In the genomic region with DNA sequence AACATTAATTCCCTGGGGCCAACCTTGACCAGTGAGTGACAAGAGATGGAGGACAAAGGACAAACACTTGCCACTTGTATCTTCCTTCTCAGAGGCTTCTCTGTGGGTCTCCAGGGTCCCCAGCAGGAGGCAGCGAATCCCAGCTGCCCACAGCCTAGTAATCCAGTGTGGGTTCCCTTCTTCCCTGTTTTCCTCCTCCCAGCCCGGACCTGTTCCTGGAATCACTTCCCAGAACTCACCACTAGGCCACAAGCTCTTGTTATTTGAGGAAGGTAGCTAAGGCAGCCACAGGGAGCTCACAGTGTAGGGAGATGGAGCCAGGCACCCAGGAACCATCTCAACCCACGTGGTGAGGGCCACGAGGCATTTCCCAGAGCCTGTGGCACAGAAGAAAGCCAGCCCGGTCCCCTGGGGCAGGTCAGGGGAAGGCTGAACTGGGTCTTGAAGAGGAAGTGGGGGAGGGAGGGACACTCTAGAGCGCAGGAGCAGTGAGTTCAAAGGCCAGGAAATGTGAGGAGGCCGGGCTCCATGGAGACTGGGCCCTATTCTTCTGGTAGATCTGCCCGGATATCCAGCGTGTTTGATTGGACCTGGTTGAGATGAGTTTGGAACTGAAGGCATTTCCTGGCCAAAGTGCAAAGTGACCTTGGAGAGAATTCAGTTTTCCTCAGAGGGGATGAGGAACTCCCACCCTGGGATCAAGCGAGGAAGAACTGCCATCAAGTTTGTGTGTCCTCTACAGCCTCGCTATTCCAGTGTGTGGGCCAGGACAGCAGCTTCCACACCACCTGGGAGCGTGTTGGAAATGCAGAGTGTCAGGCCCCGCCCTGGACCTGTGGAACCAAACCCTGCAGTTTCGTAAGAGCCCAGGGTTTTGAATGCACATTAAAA, we compare ENCODE assay signal across 9 cellular contexts. TPM values are rescaled to one million over a fixed set of nuclear protein-coding genes. Genes with fewer than 3 reads are reported as not detected.
DNase-seq lines count a peak whose midpoint lies in the region; ATAC-seq, FAIRE-seq and TF ChIP-seq lines count a peak whose summit lies in the region.
"Had no signal": no experiment of that assay in that cellular context is flagged by ENCODE, and none has a peak within 500 bp of the region (broad histone marks: within the 10 kb centered on the region; RNA-seq: fewer than 3 reads in every experiment).

No MANE protein-coding gene starts in this region.

- TF ChIP-seq RAD21 in A549 (conservative IDR thresholded peaks at IDR 0.05 in 1 of 2, IDR thresholded peaks at IDR 0.05 in 1 of 2) = no peak

- no peak for TF ChIP-seq EP300 in A549 (IDR thresholded peaks at IDR 0.05)

- H3K4me1 ChIP-seq in A549 (no peaks in the 10 kb centered on the region), heart left ventricle (peaks cover 0 to 14% (median 9%) of the 10 kb centered on the region in 12 donors)
- H3K4me1 ChIP-seq: uterus had no signal

- no peaks in the 10 kb centered on the region for H3K36me3 ChIP-seq in heart left ventricle
- H3K36me3 ChIP-seq: uterus had no signal

- DNase-seq in A549 (ENCODE audit: low read depth in 1 of 2, low spot score in 1 of 2) (peak in 1 of 2 experiments; percentile 23), GM18507 (ENCODE audit: extremely low spot score, insufficient read length, low read depth) (peak; percentile 44), heart left ventricle (peak; percentile 58 to 75 (median 70)), NCI-H146 (lab: John Stamatoyannopoulos, UW) (no peak), urothelium cell line (ENCODE audit: low spot score) (no peak), OCI-M1 (lab: John Stamatoyannopoulos, UW) (no peak), anterior cingulate cortex (lab: John Stamatoyannopoulos, UW) (no peak)

- POLR2A ChIA-PET in A549 (lab: Yijun Ruan, JAX) = no interaction called here

- 85% methylated on average over 10 of the region's 14 CpGs for WGBS in A549 (ENCODE audit: missing lambda C conversion rate)
- 49 to 56% (median 53%) methylated on average over 14 of the region's 14 CpGs for WGBS in heart left ventricle, 4 donors

- H3K27me3 ChIP-seq in heart left ventricle = no peaks in the 10 kb centered on the region
- H3K27me3 ChIP-seq: uterus had no signal

- TF ChIP-seq CTCF in A549 (IDR thresholded peaks at IDR 0.05) (no peak), WI38 (IDR thresholded peaks at IDR 0.05; ENCODE audit: low read depth, low read length) (peak; percentile 34), heart left ventricle (IDR thresholded peaks at IDR 0.05) (peak in 4 of 12 donors; percentile 8 to 20 (median 18))

- H3K9me3 ChIP-seq in A549 = no peaks in the 10 kb centered on the region; the same call in 2 of the 3 replicates
- peaks cover 0 to 4% (median 0%) of the 10 kb centered on the region in 12 donors for H3K9me3 ChIP-seq in heart left ventricle
- H3K9me3 ChIP-seq: uterus had no signal

- peak; percentile 50 to 71; a peak in 5 of 6 replicates for ATAC-seq in A549
- ATAC-seq in heart left ventricle = peak; percentile 64 to 95 (median 84)

- H3K27ac ChIP-seq in A549 (no peak overlapping the region), heart left ventricle (peak overlapping the region in 11 of 12 donors; percentile 4 to 62 (median 57))
- H3K27ac ChIP-seq: uterus had no signal

- TF ChIP-seq POLR2A in A549 (IDR thresholded peaks at IDR 0.05; ENCODE audit: low read length) = no peak
- no peak for TF ChIP-seq POLR2A in heart left ventricle (IDR thresholded peaks at IDR 0.05)

- H3K4me2 ChIP-seq in A549 = no peak overlapping the region

- intact Hi-C loops in heart left ventricle (cut with DNase I) = no loop called here

- H3K4me3 ChIP-seq in A549 = no peak overlapping the region
- no peak overlapping the region for H3K4me3 ChIP-seq in WI38 (ENCODE audit: low read depth, low read length)
- no peak overlapping the region for H3K4me3 ChIP-seq in heart left ventricle
- H3K4me3 ChIP-seq: uterus had no signal

- FAIRE-seq in A549 (lab: Jason Lieb, UNC) = no peak
- FAIRE-seq in GM18507 (lab: Jason Lieb, UNC) = peak; percentile 65
- FAIRE-seq in urothelium cell line (lab: Jason Lieb, UNC) = no peak

- CTCF ChIA-PET in A549 (lab: Yijun Ruan, JAX) = interaction anchor here (0.8 to 1.4 kb wide), 2 partner anchors 134 to 158 kb away, joined by 3 read pairs; no protein-coding TSS in a partner anchor

TF ChIP-seq in A549, 52 proteins besides CTCF, POLR2A, EP300 and RAD21 (continues in another document):
- TF ChIP-seq JUN (IDR thresholded peaks at IDR 0.05) = no peak
- TF ChIP-seq HDAC2 (IDR thresholded peaks at IDR 0.05) = no peak
- TF ChIP-seq, protein P1, sequence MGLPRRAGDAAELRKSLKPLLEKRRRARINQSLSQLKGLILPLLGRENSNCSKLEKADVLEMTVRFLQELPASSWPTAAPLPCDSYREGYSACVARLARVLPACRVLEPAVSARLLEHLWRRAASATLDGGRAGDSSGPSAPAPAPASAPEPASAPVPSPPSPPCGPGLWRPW (IDR thresholded peaks at IDR 0.05) = no peak
- no peak for TF ChIP-seq CHD4 (IDR thresholded peaks at IDR 0.05; ENCODE audit: borderline replicate concordance)
- TF ChIP-seq, protein P2, sequence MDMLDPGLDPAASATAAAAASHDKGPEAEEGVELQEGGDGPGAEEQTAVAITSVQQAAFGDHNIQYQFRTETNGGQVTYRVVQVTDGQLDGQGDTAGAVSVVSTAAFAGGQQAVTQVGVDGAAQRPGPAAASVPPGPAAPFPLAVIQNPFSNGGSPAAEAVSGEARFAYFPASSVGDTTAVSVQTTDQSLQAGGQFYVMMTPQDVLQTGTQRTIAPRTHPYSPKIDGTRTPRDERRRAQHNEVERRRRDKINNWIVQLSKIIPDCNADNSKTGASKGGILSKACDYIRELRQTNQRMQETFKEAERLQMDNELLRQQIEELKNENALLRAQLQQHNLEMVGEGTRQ (IDR thresholded peaks at IDR 0.05) = no peak
- TF ChIP-seq TP53 (CRISPR knock-in tag; IDR thresholded peaks at IDR 0.05) = no peak
- TF ChIP-seq POLR2AphosphoS2 (conservative IDR thresholded peaks at IDR 0.05; ENCODE audit: low read length) = no peak
- TF ChIP-seq, protein P3, sequence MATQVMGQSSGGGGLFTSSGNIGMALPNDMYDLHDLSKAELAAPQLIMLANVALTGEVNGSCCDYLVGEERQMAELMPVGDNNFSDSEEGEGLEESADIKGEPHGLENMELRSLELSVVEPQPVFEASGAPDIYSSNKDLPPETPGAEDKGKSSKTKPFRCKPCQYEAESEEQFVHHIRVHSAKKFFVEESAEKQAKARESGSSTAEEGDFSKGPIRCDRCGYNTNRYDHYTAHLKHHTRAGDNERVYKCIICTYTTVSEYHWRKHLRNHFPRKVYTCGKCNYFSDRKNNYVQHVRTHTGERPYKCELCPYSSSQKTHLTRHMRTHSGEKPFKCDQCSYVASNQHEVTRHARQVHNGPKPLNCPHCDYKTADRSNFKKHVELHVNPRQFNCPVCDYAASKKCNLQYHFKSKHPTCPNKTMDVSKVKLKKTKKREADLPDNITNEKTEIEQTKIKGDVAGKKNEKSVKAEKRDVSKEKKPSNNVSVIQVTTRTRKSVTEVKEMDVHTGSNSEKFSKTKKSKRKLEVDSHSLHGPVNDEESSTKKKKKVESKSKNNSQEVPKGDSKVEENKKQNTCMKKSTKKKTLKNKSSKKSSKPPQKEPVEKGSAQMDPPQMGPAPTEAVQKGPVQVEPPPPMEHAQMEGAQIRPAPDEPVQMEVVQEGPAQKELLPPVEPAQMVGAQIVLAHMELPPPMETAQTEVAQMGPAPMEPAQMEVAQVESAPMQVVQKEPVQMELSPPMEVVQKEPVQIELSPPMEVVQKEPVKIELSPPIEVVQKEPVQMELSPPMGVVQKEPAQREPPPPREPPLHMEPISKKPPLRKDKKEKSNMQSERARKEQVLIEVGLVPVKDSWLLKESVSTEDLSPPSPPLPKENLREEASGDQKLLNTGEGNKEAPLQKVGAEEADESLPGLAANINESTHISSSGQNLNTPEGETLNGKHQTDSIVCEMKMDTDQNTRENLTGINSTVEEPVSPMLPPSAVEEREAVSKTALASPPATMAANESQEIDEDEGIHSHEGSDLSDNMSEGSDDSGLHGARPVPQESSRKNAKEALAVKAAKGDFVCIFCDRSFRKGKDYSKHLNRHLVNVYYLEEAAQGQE (IDR thresholded peaks at IDR 0.05) = no peak
- TF ChIP-seq CEBPB (IDR thresholded peaks at IDR 0.05) = no peak
- TF ChIP-seq HOXB5 (CRISPR knock-in tag; IDR thresholded peaks at IDR 0.05) = no peak
- no peak for TF ChIP-seq FOSL2 (IDR thresholded peaks at IDR 0.05)
- TF ChIP-seq FOSL2 (CRISPR knock-in tag; IDR thresholded peaks at IDR 0.05) = no peak
- no peak for TF ChIP-seq NPAS2 (CRISPR knock-in tag; IDR thresholded peaks at IDR 0.05; ENCODE audit: borderline replicate concordance)
- no peak for TF ChIP-seq MAZ (IDR thresholded peaks at IDR 0.05; ENCODE audit: borderline replicate concordance, low read depth, low read length)
- no peak for TF ChIP-seq RFX5 (IDR thresholded peaks at IDR 0.05)
- no peak for TF ChIP-seq NFE2L2 (conservative IDR thresholded peaks at IDR 0.05; ENCODE audit: low read length)
- TF ChIP-seq CHD2 (IDR thresholded peaks at IDR 0.05; ENCODE audit: low read length, partially characterized antibody) = no peak
- TF ChIP-seq, protein P4, sequence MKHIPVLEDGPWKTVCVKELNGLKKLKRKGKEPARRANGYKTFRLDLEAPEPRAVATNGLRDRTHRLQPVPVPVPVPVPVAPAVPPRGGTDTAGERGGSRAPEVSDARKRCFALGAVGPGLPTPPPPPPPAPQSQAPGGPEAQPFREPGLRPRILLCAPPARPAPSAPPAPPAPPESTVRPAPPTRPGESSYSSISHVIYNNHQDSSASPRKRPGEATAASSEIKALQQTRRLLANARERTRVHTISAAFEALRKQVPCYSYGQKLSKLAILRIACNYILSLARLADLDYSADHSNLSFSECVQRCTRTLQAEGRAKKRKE (CRISPR knock-in tag; IDR thresholded peaks at IDR 0.05; ENCODE audit: low read depth) = no peak

RNA-seq across cellular contexts. Expression of a gene that starts 20.3 kb away (rescaled TPM):
- polyA plus RNA-seq in A549 (2011; rRNA removed) (13.5 and 17.4 TPM in 2 replicates), A549 (2017; fragmentation: RNase III; extraction: RNeasy Plus Mini Kit Qiagen cat#74134 plus additional on column Dnase treatment) (6.9 to 7.1 TPM (median 7.0 TPM) in 3 replicates), heart left ventricle (1 to 10 TPM; 3.8 to 5.3 TPM)
- polyA plus RNA-seq in A549 (2012; cell fraction: cytosol; rRNA removed) = 7.4 and 8.4 TPM in 2 replicates
- polyA plus RNA-seq in A549 (2012; cell fraction: nucleus; rRNA removed) = 11.6 and 13.8 TPM in 2 replicates
- 39.0 and 49.5 TPM in 2 replicates for polyA minus RNA-seq in A549 (2011; rRNA and poly(A)+ RNA removed)
- 10 to 100 TPM in 3 of 9 donors, 1 to 10 TPM in 6; 3.8 to 13.9 (median 7.8) TPM for total RNA-seq in heart left ventricle

RNA-seq across cellular contexts. Expression of a gene that starts 36.1 kb away (rescaled TPM):
- polyA plus RNA-seq in A549 (2011; rRNA removed) = 12.4 and 13.1 TPM in 2 replicates
- polyA plus RNA-seq in A549 (2012; cell fraction: cytosol; rRNA removed) = 2.9 and 3.1 TPM in 2 replicates
- polyA plus RNA-seq in A549 (2012; cell fraction: nucleus; rRNA removed) = 1.7 and 2.3 TPM in 2 replicates
- polyA plus RNA-seq in A549 (2017; fragmentation: RNase III; extraction: RNeasy Plus Mini Kit Qiagen cat#74134 plus additional on column Dnase treatment) = 5.4 to 5.7 TPM (median 5.4 TPM) in 3 replicates
- polyA minus RNA-seq in A549 (2011; rRNA and poly(A)+ RNA removed) = 24.2 and 30.9 TPM in 2 replicates
- 10 to 100 TPM in 1 of 9 donors, 1 to 10 TPM in 8; 4.3 to 10.2 (median 6.2) TPM for total RNA-seq in heart left ventricle
- 1 to 10 TPM; 1.2 to 2.5 TPM for polyA plus RNA-seq in heart left ventricle

Comparison
In these comparisons a context has a peak if more than half of its experiments do, and no peak if none do; other contexts are left out.
1. DNase-seq: peak in GM18507 (single experiment) and heart left ventricle (5 of 5); none in NCI-H146 (single experiment), urothelium cell line (single experiment), OCI-M1 (single experiment) and anterior cingulate cortex (0 of 58).
2. H3K27ac ChIP-seq: peak in heart left ventricle (11 of 12); none in A549 (0 of 2).